In the genomic region with DNA sequence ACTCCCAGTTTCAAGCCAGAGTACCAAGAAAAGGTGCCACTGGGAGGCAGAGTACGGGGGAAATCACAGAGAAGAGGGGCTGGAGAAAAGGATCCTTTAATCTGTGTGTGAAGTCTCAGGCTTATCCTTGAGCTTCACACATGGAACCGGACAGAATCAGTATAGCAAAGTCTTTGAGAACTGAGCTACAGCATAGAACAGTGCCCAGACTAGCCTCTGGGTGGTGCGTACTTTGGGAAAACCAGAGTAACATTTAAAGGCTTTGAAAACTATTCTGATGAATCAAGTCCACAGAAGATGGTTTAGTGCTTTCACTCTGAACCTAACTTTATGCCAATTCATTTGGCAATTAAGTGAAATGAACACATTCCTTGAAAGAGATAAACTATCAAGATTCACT, we compare ENCODE assay signal across 13 cellular contexts.
DNase-seq lines count a peak whose midpoint lies in the region; ATAC-seq, FAIRE-seq and TF ChIP-seq lines count a peak whose summit lies in the region.
"Had no signal": no experiment of that assay in that cellular context is flagged by ENCODE, and none has a peak within 500 bp of the region (broad histone marks: within the 10 kb centered on the region; RNA-seq: fewer than 3 reads in every experiment).

No MANE protein-coding gene starts in this region.

- intact Hi-C loops in HepG2 (cut with micrococcal nuclease; ENCODE audit: unreplicated experiment), result no loop called here
- intact Hi-C loops in right lobe of liver (cut with DNase I), result no loop called here

- H3K27ac ChIP-seq in HepG2 (ENCODE audit: extremely low read length, insufficient read depth, low read length), result no peak overlapping the region
- H3K27ac ChIP-seq in right lobe of liver, result no peak overlapping the region
- H3K27ac ChIP-seq: coronary artery, sigmoid colon had no signal

- CTCF ChIA-PET in HepG2 (lab: Yijun Ruan, JAX; ENCODE audit: low intra/inter-chr PET ratio, low total read pairs), result no interaction called here

- POLR2A ChIA-PET in HepG2 (lab: Yijun Ruan, JAX), result no interaction called here

- ATAC-seq in HepG2 (peak; percentile 79), right lobe of liver (no peak), GM21423 (IDR thresholded peaks at IDR 0.05; ENCODE audit: unreplicated experiment) (no peak), HG03108 (IDR thresholded peaks at IDR 0.05; ENCODE audit: unreplicated experiment) (no peak)
- no peak for ATAC-seq in natural killer cell treated with Interleukin-12 subunit alpha and Interleukin-12 subunit beta and Interleukin-15 and Interleukin-18, amount 100 ng/mL, for 72 hours

- DNase-seq in HepG2 (ENCODE audit: low spot score), result no peak
- DNase-seq in right lobe of liver, result no peak
- DNase-seq in fibroblast of the aortic adventitia (ENCODE audit: low read depth), result peak; percentile 50
- no peak for DNase-seq in natural killer cell treated with Interleukin-12 subunit alpha and Interleukin-12 subunit beta and Interleukin-15 and Interleukin-18, amount 100 ng/mL, for 72 hours (ENCODE audit: low spot score)
- no peak for DNase-seq in NCI-H2196 treated with DMSO at 0.1 percent for 48 hours (lab: John Stamatoyannopoulos, UW; ENCODE audit: unreplicated experiment)
- DNase-seq: activated naive CD4-positive, alpha-beta T cell; C1 segment of cervical spinal cord; NCI-H510A treated with DMSO at 0.1 percent for 48 hours; sigmoid colon had no signal

- BruUV-seq in HepG2 (replicated peaks; lab: Mats Ljungman, UMichigan), result no TSS peak

- no peak overlapping the region for H3K9ac ChIP-seq in HepG2 (ENCODE audit: insufficient read depth, low read depth, low read length)

- TF ChIP-seq EP300 in HepG2 (IDR thresholded peaks at IDR 0.05; ENCODE audit: low read depth in 2 of 2, low read length in 2 of 2) (no peak), HepG2 (CRISPR knock-in tag; IDR thresholded peaks at IDR 0.05; ENCODE audit: borderline replicate concordance) (no peak)

- H3K9me3 ChIP-seq in HepG2 (ENCODE audit: low read length) (peaks cover 9% of the 10 kb centered on the region), right lobe of liver (no peaks in the 10 kb centered on the region)

- H3K4me1 ChIP-seq in HepG2 (ENCODE audit: insufficient read depth, low read length), result no peaks in the 10 kb centered on the region
- H3K4me1 ChIP-seq in right lobe of liver, result no peaks in the 10 kb centered on the region
- H3K4me1 ChIP-seq: sigmoid colon had no signal

- peaks cover 22% of the 10 kb centered on the region for H3K36me3 Mint-ChIP-seq in natural killer cell treated with Interleukin-12 subunit alpha and Interleukin-12 subunit beta and Interleukin-15 and Interleukin-18, amount 100 ng/mL, for 72 hours

- H3K27ac Mint-ChIP-seq in natural killer cell treated with Interleukin-12 subunit alpha and Interleukin-12 subunit beta and Interleukin-15 and Interleukin-18, amount 100 ng/mL, for 72 hours, result peak overlapping the region in 1 of 2 donors; percentile 39

- H3K36me3 ChIP-seq in HepG2 (replicated peaks in 1 of 2; ENCODE audit: control insufficient read depth in 1 of 2, insufficient read depth in 2 of 2, low read length in 2 of 2) (no peaks in the 10 kb centered on the region), right lobe of liver (no peaks in the 10 kb centered on the region)
- H3K36me3 ChIP-seq: sigmoid colon had no signal

- H4K20me1 ChIP-seq in HepG2 (ENCODE audit: insufficient read depth, low read length), result no peaks in the 10 kb centered on the region

- peaks cover 7% of the 10 kb centered on the region for H3K9me3 Mint-ChIP-seq in natural killer cell treated with Interleukin-12 subunit alpha and Interleukin-12 subunit beta and Interleukin-15 and Interleukin-18, amount 100 ng/mL, for 72 hours

- FAIRE-seq in HepG2 (lab: Jason Lieb, UNC), result peak; percentile 32

- TF ChIP-seq CTCF in HepG2 (CRISPR knock-in tag; IDR thresholded peaks at IDR 0.05), result 0 out of 2 replicates have a peak, but pooled peaks have one; percentile 7
- TF ChIP-seq CTCF in right lobe of liver (IDR thresholded peaks at IDR 0.05), result no peak
- 0 out of 2 replicates have a peak, but pooled peaks have one; percentile 9 for TF ChIP-seq CTCF in WI38 (IDR thresholded peaks at IDR 0.05; ENCODE audit: low read depth, low read length)
- peak; percentile 44 for TF ChIP-seq CTCF in fibroblast of the aortic adventitia (IDR thresholded peaks at IDR 0.05; ENCODE audit: insufficient read depth, low read length)

- no peaks in the 10 kb centered on the region for H3K79me2 ChIP-seq in HepG2 (ENCODE audit: insufficient read depth, low read length)

- H3K27me3 Mint-ChIP-seq in natural killer cell treated with Interleukin-12 subunit alpha and Interleukin-12 subunit beta and Interleukin-15 and Interleukin-18, amount 100 ng/mL, for 72 hours, result no peaks in the 10 kb centered on the region

- no peak overlapping the region for H3K4me3 ChIP-seq in HepG2 (replicated peaks in 1 of 3; ENCODE audit: insufficient read depth in 1 of 3, low read depth in 2 of 3, low read length in 3 of 3)
- H3K4me3 ChIP-seq in right lobe of liver, result no peak overlapping the region
- H3K4me3 ChIP-seq in WI38 (ENCODE audit: low read depth, low read length), result no peak overlapping the region
- no peak overlapping the region for H3K4me3 ChIP-seq in fibroblast of the aortic adventitia (ENCODE audit: low read depth, low read length)
- H3K4me3 ChIP-seq: coronary artery, sigmoid colon had no signal

- H2AFZ ChIP-seq in HepG2 (ENCODE audit: low read length), result no peak overlapping the region

- H3K27me3 ChIP-seq in HepG2 (ENCODE audit: control insufficient read depth in 1 of 2, insufficient read depth in 2 of 2, low read length in 2 of 2) (no peaks in the 10 kb centered on the region), right lobe of liver (no peaks in the 10 kb centered on the region)
- H3K27me3 ChIP-seq: sigmoid colon had no signal

- WGBS in HepG2 (ENCODE audit: low lambda C conversion rate), result 91% methylated on average over 3 of the region's 3 CpGs
- WGBS in right lobe of liver (ENCODE audit: insufficient coverage, low coverage, low lambda C conversion rate, missing lambda C conversion rate), result 83% methylated on average over 3 of the region's 3 CpGs

- TF ChIP-seq RAD21 in HepG2 (CRISPR knock-in tag; IDR thresholded peaks at IDR 0.05), result no peak

- peaks cover 33 to 42% of the 10 kb centered on the region in 2 donors for H3K4me1 Mint-ChIP-seq in natural killer cell treated with Interleukin-12 subunit alpha and Interleukin-12 subunit beta and Interleukin-15 and Interleukin-18, amount 100 ng/mL, for 72 hours (ENCODE audit: low read depth in 2 of 2)

- in situ Hi-C loops in HepG2 (cut with HindIII; ENCODE audit: extremely low pct_ligation_motif_present, low pct_unique_long_range_greater_than_20kb), result no loop called here

- H3K4me3 Mint-ChIP-seq in natural killer cell treated with Interleukin-12 subunit alpha and Interleukin-12 subunit beta and Interleukin-15 and Interleukin-18, amount 100 ng/mL, for 72 hours, result no peak overlapping the region

- TF ChIP-seq POLR2A in HepG2 (IDR thresholded peaks at IDR 0.05; ENCODE audit: insufficient read depth in 1 of 2, low read depth in 2 of 2, low read length in 2 of 2) (no peak), right lobe of liver (IDR thresholded peaks at IDR 0.05) (no peak)

- H3K4me2 ChIP-seq in HepG2 (ENCODE audit: low read depth, low read length), result no peak overlapping the region

TF ChIP-seq in HepG2, 621 proteins besides CTCF, POLR2A, EP300 and RAD21 (continues in another document):
- peak; percentile 21; the same call in 1 of the 2 replicates for TF ChIP-seq STAG1 (CRISPR knock-in tag; IDR thresholded peaks at IDR 0.05)
- TF ChIP-seq, protein P1, sequence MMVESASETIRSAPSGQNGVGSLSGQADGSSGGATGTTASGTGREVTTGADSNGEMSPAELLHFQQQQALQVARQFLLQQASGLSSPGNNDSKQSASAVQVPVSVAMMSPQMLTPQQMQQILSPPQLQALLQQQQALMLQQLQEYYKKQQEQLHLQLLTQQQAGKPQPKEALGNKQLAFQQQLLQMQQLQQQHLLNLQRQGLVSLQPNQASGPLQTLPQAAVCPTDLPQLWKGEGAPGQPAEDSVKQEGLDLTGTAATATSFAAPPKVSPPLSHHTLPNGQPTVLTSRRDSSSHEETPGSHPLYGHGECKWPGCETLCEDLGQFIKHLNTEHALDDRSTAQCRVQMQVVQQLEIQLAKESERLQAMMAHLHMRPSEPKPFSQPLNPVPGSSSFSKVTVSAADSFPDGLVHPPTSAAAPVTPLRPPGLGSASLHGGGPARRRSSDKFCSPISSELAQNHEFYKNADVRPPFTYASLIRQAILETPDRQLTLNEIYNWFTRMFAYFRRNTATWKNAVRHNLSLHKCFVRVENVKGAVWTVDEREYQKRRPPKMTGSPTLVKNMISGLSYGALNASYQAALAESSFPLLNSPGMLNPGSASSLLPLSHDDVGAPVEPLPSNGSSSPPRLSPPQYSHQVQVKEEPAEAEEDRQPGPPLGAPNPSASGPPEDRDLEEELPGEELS (CRISPR knock-in tag; IDR thresholded peaks at IDR 0.05), result no peak
- no peak for TF ChIP-seq CC2D1A (CRISPR knock-in tag; IDR thresholded peaks at IDR 0.05)
- no peak for TF ChIP-seq ZNF766 (CRISPR knock-in tag; IDR thresholded peaks at IDR 0.05; ENCODE audit: borderline replicate concordance)

Comparison
In these comparisons a context has a peak if more than half of its experiments do, and no peak if none do; other contexts are left out.
1. CTCF ChIP-seq: peak in HepG2 (single experiment), WI38 (single experiment) and fibroblast of the aortic adventitia (single experiment); none in right lobe of liver (0 of 4).